Comparison of ENCODE assay signal across 2 cellular contexts in genomic region chr6:169601129-169601528, GRCh38.
DNase-seq lines count a peak whose midpoint lies in the region; ATAC-seq, FAIRE-seq and TF ChIP-seq lines count a peak whose summit lies in the region.
"Not testable (repeated sequence)": the region's sequence is repeated elsewhere in the genome, so short reads cannot be mapped to it uniquely, and the experiment has no call there.

No MANE protein-coding gene starts in this region.

- H2AFZ ChIP-seq in K562 (ENCODE audit: low read depth, low read length); HepG2 (ENCODE audit: low read length): not testable (repeated sequence)

- not testable (repeated sequence) for H3K4me2 ChIP-seq in K562 (ENCODE audit: insufficient read depth, low read length); HepG2 (ENCODE audit: low read depth, low read length)

- not testable (repeated sequence) for H3K4me1 ChIP-seq in K562 (replicated peaks in 1 of 2; ENCODE audit: control insufficient read depth in 2 of 2, insufficient read depth in 2 of 2, low read length in 2 of 2); HepG2 (ENCODE audit: insufficient read depth, low read length)

- TF ChIP-seq RAD21 in K562 (CRISPR knock-in tag; conservative IDR thresholded peaks at IDR 0.05 in 1 of 2, IDR thresholded peaks at IDR 0.05 in 1 of 2); HepG2 (CRISPR knock-in tag; IDR thresholded peaks at IDR 0.05): not testable (repeated sequence)

- intact Hi-C loops in K562 (cut with micrococcal nuclease); HepG2 (cut with micrococcal nuclease; ENCODE audit: unreplicated experiment): not testable (repeated sequence)

- H4K20me1 ChIP-seq in K562 (replicated peaks; ENCODE audit: control insufficient read depth, insufficient read depth, low read length); HepG2 (ENCODE audit: insufficient read depth, low read length): not testable (repeated sequence)

- not testable (repeated sequence) for TF ChIP-seq CTCF in K562 (IDR thresholded peaks at IDR 0.05 in 2 of 3, conservative IDR thresholded peaks at IDR 0.05 in 1 of 3; ENCODE audit: insufficient read depth in 2 of 3, low read depth in 1 of 3, low read length in 3 of 3); HepG2 (CRISPR knock-in tag; IDR thresholded peaks at IDR 0.05)

- not testable (repeated sequence) for H3K9me3 ChIP-seq in K562 (replicated peaks; ENCODE audit: control insufficient read depth, insufficient read depth, low read depth, low read length); HepG2 (ENCODE audit: low read length)

- H3K27me3 ChIP-seq in K562 (ENCODE audit: control insufficient read depth in 2 of 2, insufficient read depth in 2 of 2, low read length in 2 of 2); HepG2 (ENCODE audit: control insufficient read depth in 1 of 2, insufficient read depth in 2 of 2, low read length in 2 of 2): not testable (repeated sequence)

- not testable (repeated sequence) for H3K4me3 ChIP-seq in K562; HepG2 (replicated peaks in 1 of 3; ENCODE audit: insufficient read depth in 1 of 3, low read depth in 2 of 3, low read length in 3 of 3)

- DNase-seq in K562 (ENCODE audit: extremely low read depth in 1 of 4, low spot score in 3 of 4); HepG2 (ENCODE audit: low spot score): not testable (repeated sequence)

- not testable (repeated sequence) for TF ChIP-seq POLR2A in K562 (conservative IDR thresholded peaks at IDR 0.05); HepG2 (IDR thresholded peaks at IDR 0.05; ENCODE audit: insufficient read depth in 1 of 2, low read depth in 2 of 2, low read length in 2 of 2)

- CTCF ChIA-PET in K562 (lab: Yijun Ruan, JAX; ENCODE audit: low intra/inter-chr PET ratio); HepG2 (lab: Yijun Ruan, JAX; ENCODE audit: low intra/inter-chr PET ratio, low total read pairs): not testable (repeated sequence)

- H3K36me3 ChIP-seq in K562 (ENCODE audit: control insufficient read depth, insufficient read depth, low read length); HepG2 (replicated peaks in 1 of 2; ENCODE audit: control insufficient read depth in 1 of 2, insufficient read depth in 2 of 2, low read length in 2 of 2): not testable (repeated sequence)

- BruUV-seq in K562 (replicated peaks; lab: Mats Ljungman, UMichigan); HepG2 (replicated peaks; lab: Mats Ljungman, UMichigan): not testable (repeated sequence)

- H3K9ac ChIP-seq in K562 (ENCODE audit: insufficient read depth in 1 of 2, low read depth in 2 of 2, low read length in 2 of 2); HepG2 (ENCODE audit: insufficient read depth, low read depth, low read length): not testable (repeated sequence)

- not testable (repeated sequence) for ATAC-seq in K562, HepG2

- FAIRE-seq in K562 (lab: Jason Lieb, UNC); HepG2 (lab: Jason Lieb, UNC): not testable (repeated sequence)

- not testable (repeated sequence) for H3K9me1 ChIP-seq in K562 (ENCODE audit: control insufficient read depth, insufficient read depth, low read length)

- in situ Hi-C loops in K562 (cut with MboI); HepG2 (cut with HindIII; ENCODE audit: extremely low pct_ligation_motif_present, low pct_unique_long_range_greater_than_20kb): not testable (repeated sequence)

- H3K27ac ChIP-seq in K562 (ENCODE audit: extremely low read depth, low read depth, low read length); HepG2 (ENCODE audit: extremely low read length, insufficient read depth, low read length): not testable (repeated sequence)

- TF ChIP-seq EP300 in K562 (IDR thresholded peaks at IDR 0.05; ENCODE audit: low read length); HepG2 (IDR thresholded peaks at IDR 0.05; ENCODE audit: low read depth in 2 of 2, low read length in 2 of 2); HepG2 (CRISPR knock-in tag; IDR thresholded peaks at IDR 0.05; ENCODE audit: borderline replicate concordance): not testable (repeated sequence)

- WGBS in K562 (ENCODE audit: insufficient coverage, low coverage, missing lambda C conversion rate) = 40% methylated on average over 1 of the region's 1 CpG
- WGBS in HepG2 (ENCODE audit: low lambda C conversion rate) = 91% methylated on average over 1 of the region's 1 CpG

- not testable (repeated sequence) for H3K79me2 ChIP-seq in K562 (ENCODE audit: control insufficient read depth, insufficient read depth, low read length); HepG2 (ENCODE audit: insufficient read depth, low read length)

- POLR2A ChIA-PET in K562 (lab: Yijun Ruan, JAX) = interaction anchor here (0.7 kb wide), 1 partner anchor 244 kb away, joined by 3 read pairs; no protein-coding TSS in a partner anchor
- POLR2A ChIA-PET in HepG2 (lab: Yijun Ruan, JAX) = not testable (repeated sequence)

TF ChIP-seq in K562, 482 proteins besides CTCF, POLR2A, EP300 and RAD21:
- peak; percentile 72 for TF ChIP-seq ZNF316 (IDR thresholded peaks at IDR 0.05)
- TF ChIP-seq C11orf30 (IDR thresholded peaks at IDR 0.05; ENCODE audit: low read depth) = peak; percentile 28; the same call in 1 of the 2 replicates

TF ChIP-seq in HepG2, 621 proteins besides CTCF, POLR2A, EP300 and RAD21:
- TF ChIP-seq MAFK (conservative IDR thresholded peaks at IDR 0.05 in 1 of 2, IDR thresholded peaks at IDR 0.05 in 1 of 2; ENCODE audit: low read length in 2 of 2) = peak; percentile 7 to 50; a peak in 1 of 4 replicates
- TF ChIP-seq MAFF (IDR thresholded peaks at IDR 0.05; ENCODE audit: low read depth, low read length) = 0 out of 2 replicates have a peak, but pooled peaks have one; percentile 23
TF ChIP-seq in HepG2: peak in this region for 2; not testable (repeated sequence) for 619.
